16 cellular contexts compared by ENCODE assay signal in genomic region chr5:88838500-88838899, GRCh38. TPM values are rescaled to one million over a fixed set of nuclear protein-coding genes. Genes with fewer than 3 reads are reported as not detected.
A peak's percentile ranks its signal among the peaks of the same experiment; 100 is the strongest.
DNase-seq lines count a peak whose midpoint lies in the region; ATAC-seq, FAIRE-seq and TF ChIP-seq lines count a peak whose summit lies in the region.
"Had no signal": no experiment of that assay in that cellular context is flagged by ENCODE, and none has a peak within 500 bp of the region (broad histone marks: within the 10 kb centered on the region; RNA-seq: fewer than 3 reads in every experiment).

No MANE protein-coding gene starts in this region.

- peaks cover 0 to 38% of the 10 kb centered on the region in 2 donors for H3K4me1 ChIP-seq in left lung
- H3K4me1 ChIP-seq in testis: peaks cover 28% of the 10 kb centered on the region

- H3K4me1 Mint-ChIP-seq in WTC11: peaks cover 10% of the 10 kb centered on the region
- H3K4me1 Mint-ChIP-seq in activated T-cell treated with anti-CD3 and anti-CD28 coated beads, Interleukin-2, amount 50 U/mL, for 24 hours (ENCODE audit: low read depth): peaks cover 10% of the 10 kb centered on the region

- H3K36me3 ChIP-seq in left lung: no peaks in the 10 kb centered on the region
- no peaks in the 10 kb centered on the region for H3K36me3 ChIP-seq in testis (ENCODE audit: low read depth, missing control alignments)

- no peak overlapping the region for H3K4me3 Mint-ChIP-seq in WTC11
- H3K4me3 Mint-ChIP-seq in activated T-cell treated with anti-CD3 and anti-CD28 coated beads, Interleukin-2, amount 50 U/mL, for 24 hours: no peak overlapping the region

- no peaks in the 10 kb centered on the region for H3K27me3 Mint-ChIP-seq in WTC11 (ENCODE audit: low read depth)
- peaks cover 22% of the 10 kb centered on the region for H3K27me3 Mint-ChIP-seq in activated T-cell treated with anti-CD3 and anti-CD28 coated beads, Interleukin-2, amount 50 U/mL, for 24 hours

- no peaks in the 10 kb centered on the region for H3K9me3 ChIP-seq in left lung
- H3K9me3 ChIP-seq in testis: no peaks in the 10 kb centered on the region

- H3K27ac Mint-ChIP-seq in WTC11: no peak overlapping the region
- H3K27ac Mint-ChIP-seq in activated T-cell treated with anti-CD3 and anti-CD28 coated beads, Interleukin-2, amount 50 U/mL, for 24 hours: no peak overlapping the region

- no peaks in the 10 kb centered on the region for H3K27me3 ChIP-seq in left lung
- no peaks in the 10 kb centered on the region for H3K27me3 ChIP-seq in testis

- H3K9me3 Mint-ChIP-seq in WTC11: no peaks in the 10 kb centered on the region
- H3K9me3 Mint-ChIP-seq in activated T-cell treated with anti-CD3 and anti-CD28 coated beads, Interleukin-2, amount 50 U/mL, for 24 hours: no peaks in the 10 kb centered on the region

- 35 to 59% methylated on average over 1 of the region's 1 CpG for WGBS in testis, 2 donors

- intact Hi-C loops in left lung (cut with DNase I) (no loop called here), testis (cut with DNase I; ENCODE audit: low total_unique reads) (no loop called here)

- TF ChIP-seq CTCF in WTC11 (IDR thresholded peaks at IDR 0.05) (no peak), left lung (IDR thresholded peaks at IDR 0.05) (no peak), testis (IDR thresholded peaks at IDR 0.05) (no peak)

- POLR2A ChIA-PET in WTC11 (lab: Charles Lee): no interaction called here

- peak; percentile 36 for FAIRE-seq in GM12892 (lab: Jason Lieb, UNC)

- CTCF ChIA-PET in WTC11 (lab: Charles Lee): no interaction called here

- DNase-seq in GM12892 (ENCODE audit: insufficient read length): no peak
- DNase-seq in WTC11 (ENCODE audit: low spot score): no peak
- no peak for DNase-seq in left lung
- DNase-seq in testis: no peak
- no peak for DNase-seq in activated CD4-positive, alpha-beta T cell treated with anti-CD3 and anti-CD28 coated beads for 4 hours
- no peak for DNase-seq in activated T-cell treated with anti-CD3 and anti-CD28 coated beads, Interleukin-2, amount 50 U/mL, for 24 hours
- no peak for DNase-seq in iPS-NIHi11 (ENCODE audit: low spot score)
- DNase-seq: IMR-90; NCI-H1048; NCI-H345; NCI-H69; NK-92 treated with Interleukin-12 subunit alpha and Interleukin-12 subunit beta, amount 100 ng/mL, for 24 hours; PC-9 had no signal

- no peaks in the 10 kb centered on the region for H3K36me3 Mint-ChIP-seq in WTC11
- no peaks in the 10 kb centered on the region for H3K36me3 Mint-ChIP-seq in activated T-cell treated with anti-CD3 and anti-CD28 coated beads, Interleukin-2, amount 50 U/mL, for 24 hours (ENCODE audit: low read depth)

- peak overlapping the region; percentile 6 to 9 for H3K27ac ChIP-seq in left lung
- peak overlapping the region; percentile 29 to 84 for H3K27ac ChIP-seq in testis
- H3K27ac ChIP-seq: C4-2B, PC-9 had no signal

- H3K4me3 ChIP-seq in left lung (no peak overlapping the region), testis (no peak overlapping the region)
- H3K4me3 ChIP-seq: PC-9 had no signal

- TF ChIP-seq POLR2A in GM12892 (IDR thresholded peaks at IDR 0.05; ENCODE audit: low read depth, low read length) (no peak), testis (IDR thresholded peaks at IDR 0.05) (no peak)

- ATAC-seq in WTC11 (peak; percentile 26; the same call in 1 of the 2 replicates), left lung (peak; percentile 41), GM19328 (IDR thresholded peaks at IDR 0.05; ENCODE audit: unreplicated experiment) (no peak)
- ATAC-seq: HCT116 had no signal

TF ChIP-seq in WTC11, 78 proteins besides CTCF, POLR2A, EP300 and RAD21:
- TF ChIP-seq ZNF138 (CRISPR knock-in tag; conservative IDR thresholded peaks at IDR 0.05) (no peak), PRDM15 (CRISPR knock-in tag; IDR thresholded peaks at IDR 0.05) (no peak), FOXP1 (CRISPR knock-in tag; IDR thresholded peaks at IDR 0.05; ENCODE audit: borderline replicate concordance) (no peak), AFF4 (CRISPR knock-in tag; IDR thresholded peaks at IDR 0.05; ENCODE audit: borderline replicate concordance) (no peak), ELF4 (CRISPR knock-in tag; IDR thresholded peaks at IDR 0.05; ENCODE audit: low read depth) (no peak), GABPB1 (CRISPR knock-in tag; IDR thresholded peaks at IDR 0.05) (no peak), E2F1 (CRISPR knock-in tag; IDR thresholded peaks at IDR 0.05) (no peak), GTF2I (CRISPR knock-in tag; conservative IDR thresholded peaks at IDR 0.05) (no peak), SOX15 (CRISPR knock-in tag; IDR thresholded peaks at IDR 0.05) (no peak), FOXK1 (CRISPR knock-in tag; IDR thresholded peaks at IDR 0.05) (no peak)

RNA-seq across cellular contexts. Expression of gene MEF2C, which starts 44.5 kb away (rescaled TPM):
- polyA plus RNA-seq in GM12892 (2012; ENCODE audit: missing spikeins): 207 TPM
- total RNA-seq in WTC11 (2021): 1.4 to 3.6 TPM (median 1.7 TPM) in 3 replicates
- total RNA-seq in left lung: 10 to 100 TPM; 45.7 to 46.1 TPM
- total RNA-seq in testis: 10 to 100 TPM; 19.9 to 53.1 TPM
- polyA plus RNA-seq in testis (ENCODE audit: insufficient read depth, low read depth, low replicate concordance): 18.3 TPM
